In the genomic region with DNA sequence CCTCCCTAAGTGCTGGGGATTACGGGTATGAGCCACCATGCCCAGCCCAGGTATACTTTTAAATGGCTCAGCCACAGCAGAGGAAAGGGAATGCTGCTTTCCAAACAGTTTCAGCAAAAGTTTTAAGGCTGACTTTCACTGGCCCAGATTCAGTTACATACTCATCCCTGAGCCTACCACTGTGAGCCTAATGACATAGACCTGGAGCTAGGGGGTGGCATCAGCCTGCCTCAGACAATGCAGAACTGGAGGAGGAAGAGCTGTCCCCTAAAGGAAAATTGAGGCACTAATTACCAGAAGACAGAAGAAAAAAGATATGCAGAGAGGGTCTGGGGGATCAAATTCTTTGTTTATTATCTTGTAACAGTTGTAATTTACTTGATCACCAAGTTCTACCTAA, we compare ENCODE assay signal across 34 cellular contexts. TPM values are rescaled to one million over a fixed set of nuclear protein-coding genes. Genes with fewer than 3 reads are reported as not detected.
"Had no signal": no experiment of that assay in that cellular context is flagged by ENCODE, and none has a peak within 500 bp of the region (broad histone marks: within the 10 kb centered on the region; RNA-seq: fewer than 3 reads in every experiment).

No MANE protein-coding gene starts in this region.

- H3K4me1 ChIP-seq: Peyer's patch, SJSA1 had no signal

- H3K27ac Mint-ChIP-seq: activated CD4-positive, alpha-beta T cell treated with anti-CD3 and anti-CD28 coated beads, Interleukin-2, amount 10 ng/mL, durations not matched to agents 24 days and 14 days; activated naive CD8-positive, alpha-beta T cell treated with anti-CD3 and anti-CD28 coated beads for 36 hours had no signal

- H3K9me3 ChIP-seq: Peyer's patch, SJSA1 had no signal

- H3K27me3 ChIP-seq: brain microvascular endothelial cell, Peyer's patch had no signal

- ATAC-seq: SK-N-SH treated with all-trans-retinoic acid at 6 μM for 48 hours had no signal

- H3K4me1 Mint-ChIP-seq: activated CD4-positive, alpha-beta T cell treated with anti-CD3 and anti-CD28 coated beads, Interleukin-2, amount 10 ng/mL, durations not matched to agents 24 days and 14 days; activated naive CD8-positive, alpha-beta T cell treated with anti-CD3 and anti-CD28 coated beads for 36 hours; central memory CD8-positive, alpha-beta T cell had no signal

- H3K4me3 Mint-ChIP-seq: activated CD4-positive, alpha-beta T cell treated with anti-CD3 and anti-CD28 coated beads, Interleukin-2, amount 10 ng/mL, durations not matched to agents 24 days and 14 days; activated naive CD8-positive, alpha-beta T cell treated with anti-CD3 and anti-CD28 coated beads for 36 hours; central memory CD8-positive, alpha-beta T cell had no signal

- DNase-seq: activated CD4-positive, alpha-beta T cell treated with anti-CD3 and anti-CD28 coated beads for 1 hour; activated CD4-positive, alpha-beta T cell treated with anti-CD3 and anti-CD28 coated beads, Interleukin-2, amount 10 ng/mL, durations not matched to agents 24 days and 14 days; activated CD4-positive, alpha-beta T cell treated with anti-CD3 and anti-CD28 coated beads, Interleukin-2, amount 50 U/mL, for 48 hours; activated CD4-positive, CD25-positive, alpha-beta regulatory T cell; activated CD8-positive, alpha-beta memory T cell treated with anti-CD3 and anti-CD28 coated beads, Interleukin-2, amount 50 U/mL, for 48 hours; activated effector memory CD4-positive, alpha-beta T cell treated with Interleukin-2 at 50 U/mL for 16 hours; activated naive CD4-positive, alpha-beta T cell; activated naive CD4-positive, alpha-beta T cell treated with anti-CD3 and anti-CD28 coated beads, Interleukin-2, amount 50 U/mL, for 16 hours; activated naive CD8-positive, alpha-beta T cell treated with anti-CD3 and anti-CD28 coated beads for 36 hours; activated T-cell treated with anti-CD3 and anti-CD28 coated beads, Interleukin-2, amount 50 U/mL, for 48 hours; amniotic stem cell; aorta; brain microvascular endothelial cell; MM.1S; MV-4-11; NCI-H1092; NCI-H1436 treated with DMSO at 0.1 percent for 48 hours; NCI-H1694 treated with DMSO at 0.1 percent for 48 hours; NCI-H2029; NCI-H345; NCI-H524 treated with DMSO at 0.1 percent for 48 hours; Peyer's patch; RPMI8226; SHP77 treated with DMSO at 0.1 percent for 48 hours; T-helper 1 cell; T-helper 2 cell; T-helper 9 cell had no signal

- H3K27ac ChIP-seq: brain microvascular endothelial cell, Peyer's patch, SJSA1, VCaP had no signal

- H3K36me3 ChIP-seq: brain microvascular endothelial cell, Peyer's patch, SJSA1 had no signal

- H3K9me3 Mint-ChIP-seq: activated CD4-positive, alpha-beta T cell treated with anti-CD3 and anti-CD28 coated beads, Interleukin-2, amount 10 ng/mL, durations not matched to agents 24 days and 14 days; activated naive CD8-positive, alpha-beta T cell treated with anti-CD3 and anti-CD28 coated beads for 36 hours; central memory CD8-positive, alpha-beta T cell had no signal

- H3K4me3 ChIP-seq: Peyer's patch, SJSA1 had no signal

- H3K36me3 Mint-ChIP-seq: activated naive CD8-positive, alpha-beta T cell treated with anti-CD3 and anti-CD28 coated beads for 36 hours had no signal

- H3K27me3 Mint-ChIP-seq: activated CD4-positive, alpha-beta T cell treated with anti-CD3 and anti-CD28 coated beads, Interleukin-2, amount 10 ng/mL, durations not matched to agents 24 days and 14 days had no signal

RNA-seq across cellular contexts. Expression of a gene that starts 43.9 kb away (rescaled TPM):
- total RNA-seq: activated CD4-positive, alpha-beta T cell treated with anti-CD3 and anti-CD28 coated beads, Interleukin-2, amount 10 ng/mL, durations not matched to agents 24 days and 14 days; activated naive CD8-positive, alpha-beta T cell treated with anti-CD3 and anti-CD28 coated beads for 36 hours; aorta; chondrocyte; LHCN-M2; NCI-H460; Peyer's patch; SJSA1 had no signal
